Comparison of ENCODE assay signal across 2 cellular contexts in the genomic region with DNA sequence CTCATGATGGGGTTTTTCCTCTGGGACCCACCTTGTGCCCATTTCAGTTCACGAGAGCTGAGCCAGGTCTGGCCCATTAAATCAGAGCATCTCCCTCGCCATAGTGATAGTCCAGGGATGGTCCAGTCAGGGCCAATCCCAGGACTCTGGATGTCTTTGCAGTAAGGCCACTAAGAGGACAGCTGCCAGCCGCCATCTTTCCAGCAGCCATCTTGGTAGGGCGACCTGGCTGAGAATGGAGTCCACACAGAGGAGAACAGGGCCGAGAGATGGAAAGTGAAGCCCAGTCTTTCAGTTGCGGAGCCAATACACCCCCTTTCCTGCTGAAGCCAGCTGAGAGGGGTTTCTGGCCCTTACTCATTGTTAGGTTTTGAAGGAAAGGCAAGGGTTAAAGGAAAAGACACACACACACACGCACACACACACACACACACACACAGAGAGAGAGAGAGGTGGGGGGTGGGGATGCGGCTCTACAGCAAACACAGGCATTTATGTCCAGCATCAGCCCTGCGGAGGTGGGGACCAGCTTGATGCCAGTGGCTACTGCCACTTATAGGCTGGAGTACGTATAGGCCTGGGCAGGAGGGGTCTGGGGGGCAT.
TF ChIP-seq lines count a peak whose summit lies in the region.

No MANE protein-coding gene starts in this region.

TF ChIP-seq in HEK293, 187 proteins besides CTCF, POLR2A, EP300 and RAD21:
- TF ChIP-seq, protein P1, sequence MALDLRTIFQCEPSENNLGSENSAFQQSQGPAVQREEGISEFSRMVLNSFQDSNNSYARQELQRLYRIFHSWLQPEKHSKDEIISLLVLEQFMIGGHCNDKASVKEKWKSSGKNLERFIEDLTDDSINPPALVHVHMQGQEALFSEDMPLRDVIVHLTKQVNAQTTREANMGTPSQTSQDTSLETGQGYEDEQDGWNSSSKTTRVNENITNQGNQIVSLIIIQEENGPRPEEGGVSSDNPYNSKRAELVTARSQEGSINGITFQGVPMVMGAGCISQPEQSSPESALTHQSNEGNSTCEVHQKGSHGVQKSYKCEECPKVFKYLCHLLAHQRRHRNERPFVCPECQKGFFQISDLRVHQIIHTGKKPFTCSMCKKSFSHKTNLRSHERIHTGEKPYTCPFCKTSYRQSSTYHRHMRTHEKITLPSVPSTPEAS (tag by site-specific recombination; IDR thresholded peaks at IDR 0.05): peak; percentile 81
- TF ChIP-seq ZNF623 (tag by site-specific recombination; IDR thresholded peaks at IDR 0.05): no peak

TF ChIP-seq in GM12878, 131 proteins besides CTCF, POLR2A, EP300 and RAD21:
- TF ChIP-seq TCF7 (IDR thresholded peaks at IDR 0.05; ENCODE audit: borderline replicate concordance) (no peak), YY1 (IDR thresholded peaks at IDR 0.05; ENCODE audit: low read depth, low read length) (peak; percentile 58)
TF ChIP-seq in GM12878: peak in this region for 1.
